Comparison of ENCODE assay signal across 1 cellular context in the genomic region with DNA sequence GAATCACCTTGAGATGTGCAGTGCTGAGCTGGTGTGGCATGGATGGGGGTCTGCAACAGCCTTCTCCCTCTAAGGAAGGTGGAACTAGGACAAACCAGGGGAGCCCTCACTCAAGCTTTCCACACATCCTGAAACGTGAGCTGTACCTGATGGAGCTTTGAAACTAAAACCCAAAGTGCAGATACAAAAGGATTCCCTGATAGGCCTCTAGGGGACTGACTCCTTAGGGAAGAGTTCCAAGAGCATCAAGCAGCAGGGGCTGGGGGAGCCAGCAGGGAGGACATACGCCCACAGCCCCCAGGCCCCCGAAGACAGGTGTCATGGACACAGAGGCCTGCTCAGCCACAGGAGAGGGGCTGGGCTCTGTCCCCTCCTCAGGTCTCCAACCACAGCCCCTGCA.
TF ChIP-seq lines count a peak whose summit lies in the region.

No MANE protein-coding gene starts in this region.

TF ChIP-seq in H1, 55 proteins besides CTCF, POLR2A, EP300 and RAD21:
- no peak for TF ChIP-seq NANOG (IDR thresholded peaks at IDR 0.05; ENCODE audit: insufficient read depth, low read depth, low read length, poor library complexity, severe bottlenecking)
- no peak for TF ChIP-seq FOSL1 (IDR thresholded peaks at IDR 0.05; ENCODE audit: insufficient read depth, low read depth, low read length)
- TF ChIP-seq ATF3 (IDR thresholded peaks at IDR 0.05; ENCODE audit: insufficient read depth, low read depth, low read length) = no peak
- no peak for TF ChIP-seq TAF1 (IDR thresholded peaks at IDR 0.05; ENCODE audit: low read depth, low read length)
- no peak for TF ChIP-seq EZH2 (IDR thresholded peaks at IDR 0.05; ENCODE audit: low read depth, low read length, severe bottlenecking)
- TF ChIP-seq RXRA (IDR thresholded peaks at IDR 0.05; ENCODE audit: insufficient read depth, low read depth, low read length) = no peak
- no peak for TF ChIP-seq BRCA1 (IDR thresholded peaks at IDR 0.05; ENCODE audit: low read depth, low read length)
- TF ChIP-seq JUND (IDR thresholded peaks at IDR 0.05; ENCODE audit: low read length) = no peak
- TF ChIP-seq POLR2AphosphoS5 (IDR thresholded peaks at IDR 0.05; ENCODE audit: low read depth, low read length) = no peak
- no peak for TF ChIP-seq CTBP2 (IDR thresholded peaks at IDR 0.05; ENCODE audit: borderline replicate concordance, insufficient read depth, insufficient read length, low read length)
- TF ChIP-seq GTF2F1 (IDR thresholded peaks at IDR 0.05; ENCODE audit: borderline replicate concordance, low read depth, low read length) = no peak
